In genomic region chr19:51712461-51713081, GRCh38 we compare ENCODE assay signal across 8 cellular contexts. TPM values are rescaled to one million over a fixed set of nuclear protein-coding genes. Genes with fewer than 3 reads are reported as not detected.
DNase-seq lines count a peak whose midpoint lies in the region; ATAC-seq and TF ChIP-seq lines count a peak whose summit lies in the region.

No MANE protein-coding gene starts in this region.

- POLR2A ChIA-PET in CD4-positive, alpha-beta T cell (lab: Charles Lee), result no interaction called here

- peaks cover 31% of the 10 kb centered on the region for H3K36me3 Mint-ChIP-seq in Calu3 (ENCODE audit: insufficient read depth, unreplicated experiment)
- no peaks in the 10 kb centered on the region for H3K36me3 Mint-ChIP-seq in CD4-positive, alpha-beta T cell (ENCODE audit: low read depth)
- no peaks in the 10 kb centered on the region for H3K36me3 Mint-ChIP-seq in effector memory CD8-positive, alpha-beta T cell (ENCODE audit: insufficient read depth)

- no peak overlapping the region for H3K27ac ChIP-seq in CD4-positive, alpha-beta T cell (ENCODE audit: low read depth, low read length)

- H3K27me3 ChIP-seq in CD4-positive, alpha-beta T cell (ENCODE audit: control insufficient read depth, insufficient read depth, low read length), result peaks cover 7% of the 10 kb centered on the region

- H3K4me3 Mint-ChIP-seq in Calu3 (ENCODE audit: low read depth, unreplicated experiment), result no peak overlapping the region
- H3K4me3 Mint-ChIP-seq in CD4-positive, alpha-beta T cell, result no peak overlapping the region
- no peak overlapping the region for H3K4me3 Mint-ChIP-seq in effector memory CD8-positive, alpha-beta T cell

- CTCF ChIA-PET in Calu3 (lab: Charles Lee), result no interaction called here
- CTCF ChIA-PET in CD4-positive, alpha-beta T cell (lab: Charles Lee), result no interaction called here

- H3K9me3 Mint-ChIP-seq in Calu3 (ENCODE audit: low read depth, unreplicated experiment), result peaks cover 10% of the 10 kb centered on the region
- peaks cover 3% of the 10 kb centered on the region for H3K9me3 Mint-ChIP-seq in CD4-positive, alpha-beta T cell
- H3K9me3 Mint-ChIP-seq in effector memory CD8-positive, alpha-beta T cell, result peaks cover 3 to 12% of the 10 kb centered on the region in 2 donors

- peak; percentile 66 for TF ChIP-seq CTCF in Calu3 (IDR thresholded peaks at IDR 0.05; ENCODE audit: unreplicated experiment)
- TF ChIP-seq CTCF in CD4-positive, alpha-beta T cell (IDR thresholded peaks at IDR 0.05), result no peak

- H3K9me3 ChIP-seq in CD4-positive, alpha-beta T cell (ENCODE audit: control insufficient read depth, low read length), result no peaks in the 10 kb centered on the region

- intact Hi-C loops in Calu3 (cut with micrococcal nuclease; ENCODE audit: unreplicated experiment), result loop anchor here (1.0 kb wide), 1 partner anchor 66 kb away; no protein-coding TSS in a partner anchor
- intact Hi-C loops in CD4-positive, alpha-beta T cell (cut with DNase I, micrococcal nuclease), result no loop called here

- no TSS peak for BruUV-seq in Calu3 (replicated peaks; lab: Mats Ljungman, UMichigan)

- no peak overlapping the region for H3K27ac Mint-ChIP-seq in Calu3 (ENCODE audit: unreplicated experiment)
- H3K27ac Mint-ChIP-seq in CD4-positive, alpha-beta T cell, result no peak overlapping the region
- no peak overlapping the region for H3K27ac Mint-ChIP-seq in effector memory CD8-positive, alpha-beta T cell

- H3K4me1 Mint-ChIP-seq in Calu3 (ENCODE audit: low read depth, unreplicated experiment), result no peaks in the 10 kb centered on the region
- peaks cover 1% of the 10 kb centered on the region for H3K4me1 Mint-ChIP-seq in CD4-positive, alpha-beta T cell (ENCODE audit: low read depth)
- H3K4me1 Mint-ChIP-seq in effector memory CD8-positive, alpha-beta T cell (ENCODE audit: low read depth in 2 of 2), result peaks cover 0 to 1% of the 10 kb centered on the region in 2 donors

- DNase-seq in Calu3, result peak; percentile 48
- peak; percentile 33 for DNase-seq in HT1080 (ENCODE audit: low read depth)
- peak; percentile 63 for DNase-seq in SW480 (ENCODE audit: low spot score)
- peak; percentile 75 for DNase-seq in islet precursor cell
- no peak for DNase-seq in CD4-positive, alpha-beta T cell
- DNase-seq in effector memory CD8-positive, alpha-beta T cell, result no peak
- no peak for DNase-seq in central memory CD4-positive, alpha-beta T cell

- H3K27me3 Mint-ChIP-seq in Calu3 (ENCODE audit: unreplicated experiment), result peaks cover 41% of the 10 kb centered on the region
- H3K27me3 Mint-ChIP-seq in CD4-positive, alpha-beta T cell, result peaks cover 15% of the 10 kb centered on the region
- peaks cover 33 to 49% of the 10 kb centered on the region in 2 donors for H3K27me3 Mint-ChIP-seq in effector memory CD8-positive, alpha-beta T cell

- no peak for ATAC-seq in HG03108 (IDR thresholded peaks at IDR 0.05; ENCODE audit: unreplicated experiment)
- ATAC-seq in CD4-positive, alpha-beta T cell (ENCODE audit: poor library complexity), result no peak
- no peak for ATAC-seq in effector memory CD8-positive, alpha-beta T cell (replicated peaks)

RNA-seq across cellular contexts. Expression of gene HAS1, which starts 11.2 kb away (rescaled TPM):
- total RNA-seq in Calu3 (2022), result not detected in 2 replicates
- total RNA-seq in HT1080 (2014; rRNA removed; shearing (Covaris generic)), result not detected in 2 replicates
- not detected in 2 replicates for polyA plus RNA-seq in HT1080 (2015; cell fraction: cytosol; rRNA removed)
- not detected in 2 replicates for polyA plus RNA-seq in HT1080 (2015; cell fraction: nucleus; rRNA removed)
- total RNA-seq in CD4-positive, alpha-beta T cell, result not detected

RNA-seq across cellular contexts. Expression of gene SPACA6, which starts 19.4 kb away (rescaled TPM):
- 30.3 and 33.7 TPM in 2 replicates for total RNA-seq in Calu3 (2022)
- total RNA-seq in HT1080 (2014; rRNA removed; shearing (Covaris generic)), result 6.5 and 9.1 TPM in 2 replicates
- 3.9 and 9.9 TPM in 2 replicates for polyA plus RNA-seq in HT1080 (2015; cell fraction: cytosol; rRNA removed)
- polyA plus RNA-seq in HT1080 (2015; cell fraction: nucleus; rRNA removed), result 42.7 and 53.8 TPM in 2 replicates
- 1 to 10 TPM; 2.8 to 3.6 TPM for total RNA-seq in CD4-positive, alpha-beta T cell

RNA-seq across cellular contexts. Expression of gene FPR1, which starts 39.1 kb away (rescaled TPM):
- total RNA-seq in Calu3 (2022), result not detected in 2 replicates
- total RNA-seq in HT1080 (2014; rRNA removed; shearing (Covaris generic)), result 0.57 and 0.98 TPM in 2 replicates
- 0.43 and 2.0 TPM in 2 replicates for polyA plus RNA-seq in HT1080 (2015; cell fraction: cytosol; rRNA removed)
- 1.2 and 1.5 TPM in 2 replicates for polyA plus RNA-seq in HT1080 (2015; cell fraction: nucleus; rRNA removed)
- total RNA-seq in CD4-positive, alpha-beta T cell, result 1 to 10 TPM; 1.2 to 1.9 TPM

RNA-seq across cellular contexts. Expression of gene FPR2, which starts 48.4 kb away (rescaled TPM):
- not detected in 2 replicates for total RNA-seq in Calu3 (2022)
- 0.05 TPM in 1 of 2 replicates, not detected in the other for total RNA-seq in HT1080 (2014; rRNA removed; shearing (Covaris generic))
- polyA plus RNA-seq in HT1080 (2015; cell fraction: cytosol; rRNA removed), result not detected in 2 replicates
- 0.11 TPM in 1 of 2 replicates, not detected in the other for polyA plus RNA-seq in HT1080 (2015; cell fraction: nucleus; rRNA removed)
- total RNA-seq in CD4-positive, alpha-beta T cell, result not detected

Comparison
In these comparisons a context has a peak if more than half of its experiments do, and no peak if none do; other contexts are left out.
1. DNase-seq: peak in Calu3 (single experiment), HT1080 (single experiment), SW480 (single experiment) and islet precursor cell (single experiment); none in CD4-positive, alpha-beta T cell (0 of 10), effector memory CD8-positive, alpha-beta T cell (0 of 3) and central memory CD4-positive, alpha-beta T cell (single experiment).